ENCODE assay signal across 20 cellular contexts in genomic region chr6:79157961-79158644, GRCh38.
"Had no signal": no experiment of that assay in that cellular context is flagged by ENCODE, and none has a peak within 500 bp of the region (broad histone marks: within the 10 kb centered on the region; RNA-seq: fewer than 3 reads in every experiment).

No MANE protein-coding gene starts in this region.

- H3K4me1 ChIP-seq: adrenal gland, gastrocnemius medialis, heart left ventricle, lower lobe of right lung, parathyroid adenoma, tibial artery had no signal

- ATAC-seq: activated CD4-positive, alpha-beta T cell treated with anti-CD3 and anti-CD28 coated beads for 36 hours; activated naive CD4-positive, alpha-beta T cell treated with anti-CD3 and anti-CD28 coated beads, Interleukin-2, amount 50 U/mL, for 72 hours; esophagus mucosa; gastrocnemius medialis; heart left ventricle; lower lobe of right lung; natural killer cell treated with Interleukin-12 subunit alpha and Interleukin-12 subunit beta and Interleukin-15 and Interleukin-18, amount 100 ng/mL, for 72 hours; stimulated activated naive CD8-positive, alpha-beta T cell treated with anti-CD3 and anti-CD28 coated beads, Interleukin-15, Interleukin-2, amounts not matched to agents 100 U/mL and 50 U/mL, for 24 hours; WTC11 had no signal

- H3K79me2 ChIP-seq: parathyroid adenoma had no signal

- H3K9me3 ChIP-seq: adrenal gland, gastrocnemius medialis, heart left ventricle, lower lobe of right lung, tibial artery had no signal

- H2AFZ ChIP-seq: parathyroid adenoma had no signal

- H3K9ac ChIP-seq: parathyroid adenoma had no signal

- H3K27me3 ChIP-seq: adrenal gland, gastrocnemius medialis, heart left ventricle, tibial artery had no signal

- H3K36me3 ChIP-seq: adrenal gland, gastrocnemius medialis, heart left ventricle, lower lobe of right lung, tibial artery had no signal

- H3K27ac ChIP-seq: adrenal gland, gastrocnemius medialis, heart left ventricle, lower lobe of right lung, parathyroid adenoma, tibial artery had no signal

- H3K4me3 ChIP-seq: adrenal gland, gastrocnemius medialis, heart left ventricle, lower lobe of right lung, tibial artery had no signal

- DNase-seq: activated CD4-positive, alpha-beta memory T cell treated with anti-CD3 and anti-CD28 coated beads for 36 hours; activated CD4-positive, alpha-beta T cell treated with anti-CD3 and anti-CD28 coated beads for 36 hours; activated gamma-delta T cell treated with Interleukin-2 at 50 U/mL for 16 hours; activated T-cell treated with anti-CD3 and anti-CD28 coated beads for 4 hours; adrenal gland; cerebellar nuclear complex; cortex of kidney; gastrocnemius medialis; heart left ventricle; lower lobe of right lung; retina; stimulated activated naive CD8-positive, alpha-beta T cell treated with anti-CD3 and anti-CD28 coated beads, Interleukin-15, Interleukin-2, amounts not matched to agents 100 U/mL and 50 U/mL, for 24 hours; substantia nigra; T-helper 2 cell; tibial artery had no signal
